ENCODE assay signal across 1 cellular context in the genomic region with DNA sequence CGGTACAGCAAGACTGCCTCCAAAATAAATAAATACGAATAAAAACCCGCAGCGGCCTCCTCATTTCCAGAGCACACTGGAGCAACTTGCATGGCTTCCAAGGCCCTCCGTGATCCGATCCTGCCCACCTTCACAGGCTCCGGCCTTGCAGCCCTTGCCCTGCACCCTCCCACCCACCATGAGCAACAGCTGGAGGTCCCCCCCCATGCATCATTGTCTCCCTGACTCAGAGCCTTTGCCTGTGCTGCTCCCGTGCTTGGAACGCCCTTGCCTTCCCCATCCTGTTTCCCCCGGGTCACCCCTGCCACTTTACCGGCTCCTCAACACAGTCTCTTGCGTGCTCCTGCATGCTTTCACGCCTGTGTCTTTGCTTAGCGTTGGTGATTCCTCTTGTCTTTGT.
TF ChIP-seq lines count a peak whose summit lies in the region.

No MANE protein-coding gene starts in this region.

TF ChIP-seq in IMR-90, 13 proteins besides CTCF, POLR2A, EP300 and RAD21 (continued from another document):
- TF ChIP-seq CEBPB (IDR thresholded peaks at IDR 0.05; ENCODE audit: low read depth, low read length) (no peak), MXI1 (IDR thresholded peaks at IDR 0.05; ENCODE audit: borderline replicate concordance, low read depth, low read length) (no peak), RFX5 (IDR thresholded peaks at IDR 0.05; ENCODE audit: low read depth, low read length) (no peak), NFE2L2 (IDR thresholded peaks at IDR 0.05; ENCODE audit: low read depth, low read length) (no peak), SMC3 (IDR thresholded peaks at IDR 0.05; ENCODE audit: low read depth, low read length) (no peak), MAFK (IDR thresholded peaks at IDR 0.05; ENCODE audit: low read depth, low read length) (no peak), BHLHE40 (IDR thresholded peaks at IDR 0.05; ENCODE audit: low read depth, low read length) (no peak; the same call in 1 of the 2 replicates), CHD1 (IDR thresholded peaks at IDR 0.05; ENCODE audit: low read depth, low read length) (no peak), MAZ (IDR thresholded peaks at IDR 0.05; ENCODE audit: borderline replicate concordance, low read depth, low read length) (no peak)
- TF ChIP-seq, protein P1, sequence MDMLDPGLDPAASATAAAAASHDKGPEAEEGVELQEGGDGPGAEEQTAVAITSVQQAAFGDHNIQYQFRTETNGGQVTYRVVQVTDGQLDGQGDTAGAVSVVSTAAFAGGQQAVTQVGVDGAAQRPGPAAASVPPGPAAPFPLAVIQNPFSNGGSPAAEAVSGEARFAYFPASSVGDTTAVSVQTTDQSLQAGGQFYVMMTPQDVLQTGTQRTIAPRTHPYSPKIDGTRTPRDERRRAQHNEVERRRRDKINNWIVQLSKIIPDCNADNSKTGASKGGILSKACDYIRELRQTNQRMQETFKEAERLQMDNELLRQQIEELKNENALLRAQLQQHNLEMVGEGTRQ (IDR thresholded peaks at IDR 0.05; ENCODE audit: low read depth, low read length): no peak
- TF ChIP-seq, protein P2, sequence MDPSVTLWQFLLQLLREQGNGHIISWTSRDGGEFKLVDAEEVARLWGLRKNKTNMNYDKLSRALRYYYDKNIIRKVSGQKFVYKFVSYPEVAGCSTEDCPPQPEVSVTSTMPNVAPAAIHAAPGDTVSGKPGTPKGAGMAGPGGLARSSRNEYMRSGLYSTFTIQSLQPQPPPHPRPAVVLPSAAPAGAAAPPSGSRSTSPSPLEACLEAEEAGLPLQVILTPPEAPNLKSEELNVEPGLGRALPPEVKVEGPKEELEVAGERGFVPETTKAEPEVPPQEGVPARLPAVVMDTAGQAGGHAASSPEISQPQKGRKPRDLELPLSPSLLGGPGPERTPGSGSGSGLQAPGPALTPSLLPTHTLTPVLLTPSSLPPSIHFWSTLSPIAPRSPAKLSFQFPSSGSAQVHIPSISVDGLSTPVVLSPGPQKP (IDR thresholded peaks at IDR 0.05; ENCODE audit: borderline replicate concordance, low read depth, low read length): no peak
